ENCODE assay signal across 24 cellular contexts in the genomic region with DNA sequence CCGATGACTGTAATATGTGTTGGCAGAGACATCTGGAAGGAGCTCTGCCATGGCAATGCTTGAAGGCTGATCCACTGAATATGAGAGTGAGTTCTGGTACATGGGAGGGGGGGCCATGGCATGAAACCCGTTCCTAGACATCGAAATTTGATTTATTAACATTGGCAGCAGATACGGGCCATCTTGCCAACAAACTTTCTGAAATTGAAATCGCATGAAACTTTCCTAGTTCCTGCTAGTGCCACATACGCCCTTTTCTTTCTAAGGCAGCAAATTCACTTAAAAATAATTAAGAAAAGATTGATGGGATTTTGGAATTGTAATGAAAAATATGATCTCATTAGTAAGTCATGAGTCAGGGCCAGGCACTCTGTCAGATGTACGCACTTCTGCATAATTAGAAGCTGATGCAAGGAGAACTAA.
DNase-seq lines count a peak whose midpoint lies in the region; ATAC-seq and TF ChIP-seq lines count a peak whose summit lies in the region.
"Had no signal": no experiment of that assay in that cellular context is flagged by ENCODE, and none has a peak within 500 bp of the region (broad histone marks: within the 10 kb centered on the region; RNA-seq: fewer than 3 reads in every experiment).

No MANE protein-coding gene starts in this region.

- H3K9ac ChIP-seq in adipocyte (ENCODE audit: low read length), result no peak overlapping the region

- DNase-seq in HCEC 1CT (peak; percentile 11), adipocyte (ENCODE audit: low read depth) (peak; percentile 7), fibroblast of villous mesenchyme (ENCODE audit: low read depth) (peak; percentile 25), psoas muscle (no peak), NOMO-1 (lab: John Stamatoyannopoulos, UW; ENCODE audit: unreplicated experiment in 2 of 2) (no peak), NCI-H510A (lab: John Stamatoyannopoulos, UW) (no peak)
- DNase-seq: activated CD4-positive, alpha-beta T cell treated with anti-CD3 and anti-CD28 coated beads for 48 hours; activated naive CD4-positive, alpha-beta T cell; activated T-cell treated with anti-CD3 and anti-CD28 coated beads, Interleukin-2, amount 50 U/mL, for 48 hours; amniotic stem cell; CD8-positive, alpha-beta memory T cell; GF-D8; GOT3; KBM-7; left ventricle myocardium superior; NCI-H146; NCI-H524; Peyer's patch; SJCRH30; stimulated activated CD8-positive, alpha-beta memory T cell treated with anti-CD3 and anti-CD28 coated beads, Interleukin-4, amount 100 ng/mL, for 48 hours; transverse colon had no signal

- ATAC-seq in psoas muscle (peak in 3 of 4 donors; percentile 48 to 77 (median 51)), GM18505 (IDR thresholded peaks at IDR 0.05; ENCODE audit: unreplicated experiment) (no peak)
- ATAC-seq: left ventricle myocardium superior had no signal

- H3K4me1 ChIP-seq in adipocyte (ENCODE audit: control insufficient read depth, insufficient read depth, low read length), result peaks cover 13% of the 10 kb centered on the region
- H3K4me1 ChIP-seq in psoas muscle, result peaks cover 7% of the 10 kb centered on the region
- H3K4me1 ChIP-seq: Peyer's patch, SJCRH30 had no signal

- H3K27ac ChIP-seq in psoas muscle, result no peak overlapping the region
- H3K27ac ChIP-seq: cardiac muscle cell, Peyer's patch, SJCRH30, transverse colon, VCaP had no signal

- no peak for TF ChIP-seq POLR2A in GM18505 (IDR thresholded peaks at IDR 0.05; ENCODE audit: borderline replicate concordance, extremely low read depth, insufficient read depth, insufficient read length)

- H3K9me3 ChIP-seq in adipocyte (ENCODE audit: control insufficient read depth, low read length) (no peaks in the 10 kb centered on the region), psoas muscle (no peaks in the 10 kb centered on the region)
- H3K9me3 ChIP-seq: Peyer's patch, SJCRH30, transverse colon had no signal

- peak overlapping the region; percentile 58 for H3K4me3 ChIP-seq in adipocyte (ENCODE audit: low read length)
- H3K4me3 ChIP-seq in fibroblast of villous mesenchyme (ENCODE audit: low read depth, low read length), result no peak overlapping the region
- H3K4me3 ChIP-seq in psoas muscle, result no peak overlapping the region
- H3K4me3 ChIP-seq: cardiac muscle cell, Peyer's patch, SJCRH30, transverse colon had no signal

- TF ChIP-seq CTCF in fibroblast of villous mesenchyme (IDR thresholded peaks at IDR 0.05; ENCODE audit: insufficient read depth, low read depth, low read length) (no peak), psoas muscle (IDR thresholded peaks at IDR 0.05) (no peak)

- intact Hi-C loops in psoas muscle (cut with DNase I), result no loop called here

- H3K36me3 ChIP-seq in adipocyte (ENCODE audit: control insufficient read depth, insufficient read depth, low read length, severe bottlenecking), result no peaks in the 10 kb centered on the region
- H3K36me3 ChIP-seq in psoas muscle (ENCODE audit: insufficient read depth in 1 of 2, low read depth in 1 of 2), result no peaks in the 10 kb centered on the region
- H3K36me3 ChIP-seq: cardiac muscle cell, Peyer's patch, SJCRH30, transverse colon had no signal

- H3K27me3 ChIP-seq in adipocyte (replicated peaks; ENCODE audit: control insufficient read depth, insufficient read depth, low read length) (peaks cover 4% of the 10 kb centered on the region), psoas muscle (ENCODE audit: insufficient read depth in 3 of 3, low read length in 2 of 3) (no peaks in the 10 kb centered on the region)
- H3K27me3 ChIP-seq: cardiac muscle cell, Peyer's patch, SJCRH30, transverse colon had no signal

- WGBS in psoas muscle, 3 donors, result 19 to 37% (median 23%) methylated on average over 7 of the region's 7 CpGs

Comparison
In these comparisons a context has a peak if more than half of its experiments do, and no peak if none do; other contexts are left out.
1. DNase-seq: peak in HCEC 1CT (single experiment), adipocyte (single experiment) and fibroblast of villous mesenchyme (single experiment); none in psoas muscle (0 of 2), NOMO-1 (0 of 2) and NCI-H510A (single experiment).